6 cellular contexts compared by ENCODE assay signal in genomic region chr7:102516951-102517350, GRCh38. TPM values are rescaled to one million over a fixed set of nuclear protein-coding genes. Genes with fewer than 3 reads are reported as not detected.
"Had no signal": no experiment of that assay in that cellular context is flagged by ENCODE, and none has a peak within 500 bp of the region (broad histone marks: within the 10 kb centered on the region; RNA-seq: fewer than 3 reads in every experiment).

No MANE protein-coding gene starts in this region.

RNA-seq across cellular contexts. Expression of gene UPK3BL2, which starts 26.5 kb away (rescaled TPM):
- total RNA-seq: RPMI7951 had no signal

RNA-seq across cellular contexts. Expression of gene SPDYE2, which starts 34.1 kb away (rescaled TPM):
- total RNA-seq: activated CD4-positive, alpha-beta memory T cell treated with anti-CD3 and anti-CD28 coated beads for 36 hours; activated naive CD8-positive, alpha-beta T cell treated with anti-CD3 and anti-CD28 coated beads for 36 hours; activated T-helper 2 cell treated with anti-CD3 and anti-CD28 coated beads, Interferon-gamma antibody, Interleukin-2, Interleukin-4, amounts not matched to agents 10 μg/mL and 5 μg/mL and 100 μg/mL, durations not matched to agents 14 hours and 24 hours and 36 hours; cardiac septum; OCI-LY7; RPMI7951 had no signal
